1 cellular context compared by ENCODE assay signal in genomic region chr11:207213-208176, GRCh38.
TF ChIP-seq lines count a peak whose summit lies in the region.

BET1L (minus strand) TSS chr11:207399; CDS start chr11:207321, 78 bp downstream.
RIC8A (plus strand) TSS chr11:207708; CDS start chr11:208855, 1,147 bp downstream.

TF ChIP-seq in WTC11, 78 proteins besides CTCF, POLR2A, EP300 and RAD21 (continued from another document):
- TF ChIP-seq ZSCAN18 (CRISPR knock-in tag; IDR thresholded peaks at IDR 0.05) (no peak), ZNF232 (CRISPR knock-in tag; IDR thresholded peaks at IDR 0.05) (0 out of 2 replicates have a peak, but pooled peaks have one; percentile 12), IRF1 (CRISPR knock-in tag; IDR thresholded peaks at IDR 0.05) (no peak), ZBTB43 (CRISPR knock-in tag; IDR thresholded peaks at IDR 0.05) (no peak; the same call in 1 of the 2 replicates), TEAD4 (CRISPR knock-in tag; IDR thresholded peaks at IDR 0.05) (no peak), ZNF281 (CRISPR knock-in tag; IDR thresholded peaks at IDR 0.05) (no peak), USF2 (CRISPR knock-in tag; IDR thresholded peaks at IDR 0.05) (0 out of 2 replicates have a peak, but pooled peaks have one; percentile 16), E2F5 (CRISPR knock-in tag; IDR thresholded peaks at IDR 0.05) (0 out of 2 replicates have a peak, but pooled peaks have one; percentile 31), ZNF671 (CRISPR knock-in tag; IDR thresholded peaks at IDR 0.05) (no peak), GABPB1 (CRISPR knock-in tag; IDR thresholded peaks at IDR 0.05) (peak; percentile 56), AR (CRISPR knock-in tag; IDR thresholded peaks at IDR 0.05) (no peak), OVOL2 (CRISPR knock-in tag; IDR thresholded peaks at IDR 0.05; ENCODE audit: borderline replicate concordance) (no peak), CREM (CRISPR knock-in tag; IDR thresholded peaks at IDR 0.05) (0 out of 2 replicates have a peak, but pooled peaks have one; percentile 42), ZNF317 (CRISPR knock-in tag; IDR thresholded peaks at IDR 0.05; ENCODE audit: borderline replicate concordance, low read depth) (no peak), ZNF396 (CRISPR knock-in tag; IDR thresholded peaks at IDR 0.05; ENCODE audit: borderline replicate concordance) (no peak), CREB1 (CRISPR knock-in tag; IDR thresholded peaks at IDR 0.05) (no peak), CDX4 (CRISPR knock-in tag; IDR thresholded peaks at IDR 0.05; ENCODE audit: borderline replicate concordance) (no peak), ZNF121 (CRISPR knock-in tag; IDR thresholded peaks at IDR 0.05) (no peak), ZNF219 (CRISPR knock-in tag; IDR thresholded peaks at IDR 0.05; ENCODE audit: borderline replicate concordance) (0 out of 2 replicates have a peak, but pooled peaks have one; percentile 49), TEAD1 (CRISPR knock-in tag; IDR thresholded peaks at IDR 0.05) (0 out of 2 replicates have a peak, but pooled peaks have one; percentile 35), ATF3 (CRISPR knock-in tag; conservative IDR thresholded peaks at IDR 0.05) (no peak), FOXJ3 (CRISPR knock-in tag; IDR thresholded peaks at IDR 0.05; ENCODE audit: borderline replicate concordance) (no peak), MLX (CRISPR knock-in tag; IDR thresholded peaks at IDR 0.05) (no peak), ARID4B (CRISPR knock-in tag; IDR thresholded peaks at IDR 0.05; ENCODE audit: borderline replicate concordance) (peak; percentile 86; the same call in 1 of the 2 replicates), AFF4 (CRISPR knock-in tag; IDR thresholded peaks at IDR 0.05; ENCODE audit: borderline replicate concordance) (no peak), NFYB (CRISPR knock-in tag; conservative IDR thresholded peaks at IDR 0.05; ENCODE audit: low read depth) (no peak), ERG (CRISPR knock-in tag; IDR thresholded peaks at IDR 0.05) (no peak)
TF ChIP-seq in WTC11: peak in this region for 16.
